Comparison of ENCODE assay signal across 13 cellular contexts in the genomic region with DNA sequence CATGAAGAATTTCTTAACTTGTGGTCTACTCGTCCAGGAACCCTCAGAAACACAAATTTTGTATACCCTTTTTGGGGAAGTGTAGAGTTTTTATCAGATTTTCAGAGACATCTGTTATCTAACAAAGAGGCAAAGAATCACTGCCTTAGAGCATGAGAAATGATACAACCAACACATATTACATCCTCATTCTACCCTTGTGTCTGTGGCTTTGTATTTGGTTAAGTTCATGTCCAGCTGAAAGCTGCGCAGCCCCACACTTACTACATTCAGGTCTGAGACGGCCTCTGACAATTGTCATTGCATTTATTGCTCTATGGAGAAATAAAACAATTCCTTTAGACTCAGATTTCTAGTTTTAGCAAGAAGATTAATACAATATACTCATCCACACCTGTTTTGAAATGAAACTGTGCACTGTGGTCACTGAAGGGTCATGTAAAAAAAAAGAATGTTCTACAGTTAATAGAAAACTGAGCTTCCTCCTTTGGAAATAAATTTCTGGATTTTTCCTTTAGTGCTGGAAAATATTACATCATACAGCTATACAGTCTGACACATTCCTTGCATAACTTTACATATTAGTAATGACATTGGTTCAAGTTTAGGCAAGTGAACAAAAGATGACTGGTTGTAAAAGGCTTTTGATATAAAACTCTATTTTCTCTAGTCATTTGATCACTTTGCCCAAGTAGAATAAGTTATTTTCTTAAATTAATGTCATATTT. TPM values are rescaled to one million over a fixed set of nuclear protein-coding genes. Genes with fewer than 3 reads are reported as not detected.
A peak's percentile ranks its signal among the peaks of the same experiment; 100 is the strongest.
DNase-seq lines count a peak whose midpoint lies in the region; ATAC-seq and TF ChIP-seq lines count a peak whose summit lies in the region.
"Had no signal": no experiment of that assay in that cellular context is flagged by ENCODE, and none has a peak within 500 bp of the region (broad histone marks: within the 10 kb centered on the region; RNA-seq: fewer than 3 reads in every experiment).

No MANE protein-coding gene starts in this region.

- DNase-seq in GM23338 (ENCODE audit: low spot score) (no peak), RWPE2 (ENCODE audit: low spot score) (no peak), fibroblast of lung (ENCODE audit: low read depth in 2 of 2) (peak; percentile 67 to 87), skeletal muscle cell (ENCODE audit: low read depth) (peak; percentile 13), GM10248 (ENCODE audit: extremely low spot score) (no peak)
- DNase-seq in activated CD4-positive, alpha-beta T cell treated with anti-CD3 and anti-CD28 coated beads, Interleukin-2, amount 10 ng/mL, durations not matched to agents 24 days and 14 days: no peak
- DNase-seq: activated CD4-positive, alpha-beta T cell treated with anti-CD3 and anti-CD28 coated beads, Interleukin-2, amount 50 U/mL, for 1 hour; gastrocnemius medialis; NCI-H1930; SHP77; stimulated activated naive CD8-positive, alpha-beta T cell treated with anti-CD3 and anti-CD28 coated beads, Interleukin-15, Interleukin-2, amounts not matched to agents 100 U/mL and 50 U/mL, for 24 hours had no signal

- no peak overlapping the region for H3K4me2 ChIP-seq in GM23338
- peak overlapping the region; percentile 37 for H3K4me2 ChIP-seq in fibroblast of lung (ENCODE audit: extremely low read depth, insufficient read depth, low read length)

- H3K36me3 Mint-ChIP-seq in GM23338 (ENCODE audit: low read depth): no peaks in the 10 kb centered on the region
- H3K36me3 Mint-ChIP-seq in activated CD4-positive, alpha-beta T cell treated with anti-CD3 and anti-CD28 coated beads, Interleukin-2, amount 10 ng/mL, durations not matched to agents 24 days and 14 days (ENCODE audit: low read depth): no peaks in the 10 kb centered on the region

- no peaks in the 10 kb centered on the region for H3K36me3 ChIP-seq in GM23338 (ENCODE audit: insufficient read depth)
- H3K36me3 ChIP-seq in RWPE2 (ENCODE audit: low read depth): peaks cover 5% of the 10 kb centered on the region; the same call in 1 of the 2 replicates
- no peaks in the 10 kb centered on the region for H3K36me3 ChIP-seq in fibroblast of lung (ENCODE audit: control insufficient read depth, insufficient read depth, low read length)
- H3K36me3 ChIP-seq: gastrocnemius medialis had no signal

- H3F3A ChIP-seq in GM23338 (replicated peaks; ENCODE audit: low read depth): no peaks in the 10 kb centered on the region

- peak overlapping the region; percentile 50; the same call in 1 of the 2 replicates for H3K27ac Mint-ChIP-seq in GM23338
- H3K27ac Mint-ChIP-seq in activated CD4-positive, alpha-beta T cell treated with anti-CD3 and anti-CD28 coated beads, Interleukin-2, amount 10 ng/mL, durations not matched to agents 24 days and 14 days: no peak overlapping the region

- H3K27me3 ChIP-seq in GM23338 (ENCODE audit: insufficient read depth): no peaks in the 10 kb centered on the region
- H3K27me3 ChIP-seq in RWPE2 (ENCODE audit: insufficient read depth, poor library complexity, severe bottlenecking): no peaks in the 10 kb centered on the region
- H3K27me3 ChIP-seq in fibroblast of lung (ENCODE audit: control insufficient read depth, insufficient read depth, low read length): no peaks in the 10 kb centered on the region
- H3K27me3 ChIP-seq: gastrocnemius medialis had no signal

- no peak overlapping the region for H3K27ac ChIP-seq in GM23338 (ENCODE audit: low read depth)
- H3K27ac ChIP-seq in RWPE2 (ENCODE audit: poor library complexity, severe bottlenecking): peak overlapping the region; percentile 71
- no peak overlapping the region for H3K27ac ChIP-seq in fibroblast of lung (ENCODE audit: insufficient read depth, low read length)
- H3K27ac ChIP-seq: gastrocnemius medialis had no signal

- H3K79me2 ChIP-seq in GM23338 (replicated peaks; ENCODE audit: insufficient read depth) (no peaks in the 10 kb centered on the region), fibroblast of lung (ENCODE audit: control insufficient read depth, insufficient read depth, low read length) (no peaks in the 10 kb centered on the region)

- H3K4me1 Mint-ChIP-seq in GM23338: peaks cover 3% of the 10 kb centered on the region; the same call in 1 of the 3 replicates
- H3K4me1 Mint-ChIP-seq in activated CD4-positive, alpha-beta T cell treated with anti-CD3 and anti-CD28 coated beads, Interleukin-2, amount 10 ng/mL, durations not matched to agents 24 days and 14 days: no peaks in the 10 kb centered on the region

- no peak overlapping the region for H3K9ac ChIP-seq in fibroblast of lung (ENCODE audit: insufficient read depth, low read length)

- no peaks in the 10 kb centered on the region for H3K9me3 Mint-ChIP-seq in GM23338
- H3K9me3 Mint-ChIP-seq in activated CD4-positive, alpha-beta T cell treated with anti-CD3 and anti-CD28 coated beads, Interleukin-2, amount 10 ng/mL, durations not matched to agents 24 days and 14 days: no peaks in the 10 kb centered on the region

- intact Hi-C loops in activated CD4-positive, alpha-beta T cell treated with anti-CD3 and anti-CD28 coated beads, Interleukin-2, amount 10 ng/mL, durations not matched to agents 24 days and 14 days (cut with micrococcal nuclease): no loop called here

- no peak overlapping the region for H3K4me3 Mint-ChIP-seq in GM23338
- no peak overlapping the region for H3K4me3 Mint-ChIP-seq in activated CD4-positive, alpha-beta T cell treated with anti-CD3 and anti-CD28 coated beads, Interleukin-2, amount 10 ng/mL, durations not matched to agents 24 days and 14 days

- CTCF ChIA-PET in GM10248 (lab: Yijun Ruan, JAX): no interaction called here

- H3K4me3 ChIP-seq in GM23338: no peak overlapping the region
- no peak overlapping the region for H3K4me3 ChIP-seq in RWPE2 (ENCODE audit: severe bottlenecking)
- no peak overlapping the region for H3K4me3 ChIP-seq in fibroblast of lung (replicated peaks in 1 of 4; ENCODE audit: control extremely low read depth in 1 of 4, insufficient read depth in 1 of 4, low read depth in 3 of 4, low read length in 4 of 4)
- H3K4me3 ChIP-seq in skeletal muscle cell (ENCODE audit: low read depth, low read length): no peak overlapping the region
- H3K4me3 ChIP-seq: gastrocnemius medialis had no signal

- H3K4me1 ChIP-seq in GM23338 (ENCODE audit: insufficient read depth): no peaks in the 10 kb centered on the region
- peaks cover 16% of the 10 kb centered on the region for H3K4me1 ChIP-seq in RWPE2 (ENCODE audit: insufficient read depth, poor library complexity, severe bottlenecking)
- peaks cover 11% of the 10 kb centered on the region for H3K4me1 ChIP-seq in fibroblast of lung (ENCODE audit: control insufficient read depth, extremely low read depth, insufficient read depth, low read length)
- H3K4me1 ChIP-seq: gastrocnemius medialis had no signal

- TF ChIP-seq CTCF in GM23338 (conservative IDR thresholded peaks at IDR 0.05; ENCODE audit: low read depth in 2 of 2) (no peak), RWPE2 (IDR thresholded peaks at IDR 0.05; ENCODE audit: poor library complexity, severe bottlenecking) (no peak), fibroblast of lung (conservative IDR thresholded peaks at IDR 0.05 in 1 of 2, IDR thresholded peaks at IDR 0.05 in 1 of 2; ENCODE audit: low read depth in 1 of 2, low read length in 2 of 2) (no peak), GM10248 (IDR thresholded peaks at IDR 0.05; ENCODE audit: control extremely low read depth, extremely low read depth, low read depth, missing control alignments) (no peak)

- H4K20me1 ChIP-seq in GM23338 (replicated peaks; ENCODE audit: insufficient read depth) (no peaks in the 10 kb centered on the region), fibroblast of lung (ENCODE audit: control insufficient read depth, extremely low read depth, insufficient read depth, low read length) (no peaks in the 10 kb centered on the region)

- no peaks in the 10 kb centered on the region for H3K9me3 ChIP-seq in RWPE2 (ENCODE audit: severe bottlenecking)
- no peaks in the 10 kb centered on the region for H3K9me3 ChIP-seq in fibroblast of lung (ENCODE audit: control insufficient read depth, insufficient read depth, low read depth, low read length)
- H3K9me3 ChIP-seq: gastrocnemius medialis had no signal

- no peaks in the 10 kb centered on the region for H3K9me2 ChIP-seq in GM23338 (ENCODE audit: insufficient read depth)

- ATAC-seq in GM23338: no peak
- peak; percentile 89 for ATAC-seq in RWPE2 (ENCODE audit: low read depth)
- ATAC-seq in HG03175 (IDR thresholded peaks at IDR 0.05; ENCODE audit: unreplicated experiment): no peak
- no peak for ATAC-seq in HG03135 (IDR thresholded peaks at IDR 0.05; ENCODE audit: unreplicated experiment)
- ATAC-seq: gastrocnemius medialis; stimulated activated naive CD8-positive, alpha-beta T cell treated with anti-CD3 and anti-CD28 coated beads, Interleukin-15, Interleukin-2, amounts not matched to agents 100 U/mL and 50 U/mL, for 24 hours had no signal

- POLR2A ChIA-PET in GM10248 (lab: Yijun Ruan, JAX): no interaction called here

- H3K27me3 Mint-ChIP-seq in GM23338 (ENCODE audit: insufficient read depth, low read depth, poor library complexity): no peaks in the 10 kb centered on the region
- no peaks in the 10 kb centered on the region for H3K27me3 Mint-ChIP-seq in activated CD4-positive, alpha-beta T cell treated with anti-CD3 and anti-CD28 coated beads, Interleukin-2, amount 10 ng/mL, durations not matched to agents 24 days and 14 days

- H2AFZ ChIP-seq in GM23338: no peak overlapping the region
- H2AFZ ChIP-seq in fibroblast of lung (ENCODE audit: low read length): no peak overlapping the region

TF ChIP-seq in GM23338, 12 proteins besides CTCF, POLR2A, EP300 and RAD21 (continues in another document):
- TF ChIP-seq ZNF331 (CRISPR knock-in tag; IDR thresholded peaks at IDR 0.05; ENCODE audit: low read depth) (no peak), EZH2 (IDR thresholded peaks at IDR 0.05; ENCODE audit: low read depth, unreplicated experiment) (no peak), POLR2AphosphoS5 (IDR thresholded peaks at IDR 0.05; ENCODE audit: low read depth) (no peak), STAT1 (IDR thresholded peaks at IDR 0.05; ENCODE audit: unreplicated experiment) (no peak), EZH2phosphoT487 (IDR thresholded peaks at IDR 0.05; ENCODE audit: unreplicated experiment) (no peak), ZNF114 (CRISPR knock-in tag; IDR thresholded peaks at IDR 0.05) (no peak)

RNA-seq across cellular contexts. Expression of a gene that starts 39.8 kb away (rescaled TPM):
- total RNA-seq in GM23338 (2014; rRNA removed; shearing (Covaris generic)): 1.0 and 1.9 TPM in 2 replicates
- polyA plus RNA-seq in GM23338 (2016; fragmentation: Nextera tagmentation; extraction: Ambion mirVana) (1.1 and 1.3 TPM in 2 replicates), fibroblast of lung (10.3 and 10.4 TPM in 2 replicates)
- 13.6 and 25.9 TPM in 2 replicates for total RNA-seq in fibroblast of lung
- polyA plus RNA-seq in fibroblast of lung (2012): 6.0 and 7.0 TPM in 2 replicates
- 2.6 and 8.8 TPM in 2 replicates for polyA minus RNA-seq in fibroblast of lung (ENCODE audit: low replicate concordance)
- total RNA-seq in activated CD4-positive, alpha-beta T cell treated with anti-CD3 and anti-CD28 coated beads, Interleukin-2, amount 10 ng/mL, durations not matched to agents 24 days and 14 days: not detected in 2 replicates

Comparison
In these comparisons a context has a peak if more than half of its experiments do, and no peak if none do; other contexts are left out.
1. DNase-seq: peak in fibroblast of lung (2 of 2) and skeletal muscle cell (single experiment); none in GM23338 (single experiment), RWPE2 (single experiment), GM10248 (single experiment) and activated CD4-positive, alpha-beta T cell treated with anti-CD3 and anti-CD28 coated beads, Interleukin-2, amount 10 ng/mL, durations not matched to agents 24 days and 14 days (single experiment).